ENCODE assay signal across 18 cellular contexts in genomic region chr7:149642579-149642978, GRCh38.
DNase-seq lines count a peak whose midpoint lies in the region; ATAC-seq and TF ChIP-seq lines count a peak whose summit lies in the region.
"Had no signal": no experiment of that assay in that cellular context is flagged by ENCODE, and none has a peak within 500 bp of the region (broad histone marks: within the 10 kb centered on the region; RNA-seq: fewer than 3 reads in every experiment).

No MANE protein-coding gene starts in this region.

- DNase-seq in DMS 273 (lab: John Stamatoyannopoulos, UW; ENCODE audit: unreplicated experiment) (peak; percentile 77), DMS 273 treated with DMSO at 0.1 percent for 48 hours (lab: John Stamatoyannopoulos, UW) (no peak), G401 (ENCODE audit: low spot score) (peak; percentile 89), Right ventricle myocardium superior (peak; percentile 51), left lung (no peak), NCI-H446 treated with DMSO at 0.1 percent for 48 hours (lab: John Stamatoyannopoulos, UW) (no peak), NCI-H146 (lab: John Stamatoyannopoulos, UW) (no peak)
- DNase-seq: Caco-2; CD4-positive, CD25-positive, alpha-beta regulatory T cell; DMS53; H9; IMR-90; NCI-H2029; NCI-H2227 treated with DMSO at 0.1 percent for 48 hours; NCI-H526; SIG-M5 had no signal

- TF ChIP-seq CTCF in left lung (IDR thresholded peaks at IDR 0.05): no peak

- H3K27me3 ChIP-seq in left lung: peaks cover 0 to 7% of the 10 kb centered on the region in 2 donors

- ATAC-seq in Right ventricle myocardium superior (ENCODE audit: poor library complexity) (peak; percentile 94), left lung (peak; percentile 68), HG03175 (IDR thresholded peaks at IDR 0.05; ENCODE audit: unreplicated experiment) (no peak)

- intact Hi-C loops in Right ventricle myocardium superior (cut with DNase I): no loop called here
- intact Hi-C loops in left lung (cut with DNase I): no loop called here

- no peak overlapping the region for H3K27ac ChIP-seq in left lung
- H3K27ac ChIP-seq: 22Rv1 had no signal

- in situ Hi-C loops in G401 (cut with HindIII; ENCODE audit: low sequenced_read_pairs): no loop called here

- no peaks in the 10 kb centered on the region for H3K36me3 ChIP-seq in left lung

- H3K4me3 ChIP-seq in left lung: no peak overlapping the region

- H3K9me3 ChIP-seq in left lung: no peaks in the 10 kb centered on the region
- H3K9me3 ChIP-seq: Caco-2 had no signal

- H3K4me1 ChIP-seq in left lung: no peaks in the 10 kb centered on the region

Comparison
In these comparisons a context has a peak if more than half of its experiments do, and no peak if none do; other contexts are left out.
1. DNase-seq: peak in DMS 273 (single experiment), G401 (single experiment) and Right ventricle myocardium superior (single experiment); none in DMS 273 treated with DMSO at 0.1 percent for 48 hours (single experiment), left lung (0 of 2), NCI-H446 treated with DMSO at 0.1 percent for 48 hours (single experiment) and NCI-H146 (single experiment).